1 cellular context compared by ENCODE assay signal in the genomic region with DNA sequence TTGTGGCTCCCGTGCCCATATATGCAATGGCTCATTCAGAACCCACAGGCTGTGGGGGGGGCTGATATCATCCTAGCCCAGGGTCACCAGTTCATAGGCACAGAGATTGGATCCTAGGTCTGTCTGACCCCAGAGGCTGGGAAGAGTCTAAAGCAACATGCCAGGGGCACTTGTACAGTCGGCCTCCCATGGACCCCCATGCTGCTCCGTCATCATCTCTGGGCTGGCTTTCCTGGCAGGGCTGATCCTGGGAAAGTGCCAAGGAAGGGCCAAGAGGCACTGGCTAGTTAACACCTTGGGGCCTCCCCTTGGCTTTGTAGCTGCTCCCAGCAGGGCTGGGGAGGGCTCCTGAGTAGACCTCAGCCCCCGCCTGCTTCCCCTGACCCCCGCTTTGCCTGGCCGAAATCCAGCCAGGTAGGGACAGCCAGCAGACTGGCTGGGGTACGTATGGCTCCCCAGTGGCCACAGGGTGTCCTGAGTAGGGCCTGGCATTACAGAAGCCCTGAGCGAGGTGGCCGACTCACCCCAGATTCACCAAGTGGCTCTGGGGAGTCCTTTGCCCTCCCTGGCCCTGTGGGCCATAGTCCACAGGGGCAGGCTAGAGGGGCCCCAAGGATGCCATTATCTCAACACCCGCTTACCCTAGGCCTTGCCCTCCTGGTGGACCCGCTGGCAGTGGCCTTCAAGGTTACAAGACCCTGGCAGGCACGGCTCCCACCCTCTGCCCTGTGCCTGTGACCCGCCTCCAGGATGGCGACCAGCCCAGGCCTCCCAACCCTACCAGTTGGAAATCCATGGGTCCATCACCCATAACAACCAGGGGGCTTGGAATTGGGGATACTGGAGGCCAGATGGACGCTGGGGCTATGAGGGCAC.
TF ChIP-seq lines count a peak whose summit lies in the region.

No MANE protein-coding gene starts in this region.

TF ChIP-seq in SK-N-SH treated with all-trans-retinoic acid at 6 μM for 48 hours, 23 proteins besides CTCF, POLR2A, EP300 and RAD21 (continued from another document):
- TF ChIP-seq, protein P1, sequence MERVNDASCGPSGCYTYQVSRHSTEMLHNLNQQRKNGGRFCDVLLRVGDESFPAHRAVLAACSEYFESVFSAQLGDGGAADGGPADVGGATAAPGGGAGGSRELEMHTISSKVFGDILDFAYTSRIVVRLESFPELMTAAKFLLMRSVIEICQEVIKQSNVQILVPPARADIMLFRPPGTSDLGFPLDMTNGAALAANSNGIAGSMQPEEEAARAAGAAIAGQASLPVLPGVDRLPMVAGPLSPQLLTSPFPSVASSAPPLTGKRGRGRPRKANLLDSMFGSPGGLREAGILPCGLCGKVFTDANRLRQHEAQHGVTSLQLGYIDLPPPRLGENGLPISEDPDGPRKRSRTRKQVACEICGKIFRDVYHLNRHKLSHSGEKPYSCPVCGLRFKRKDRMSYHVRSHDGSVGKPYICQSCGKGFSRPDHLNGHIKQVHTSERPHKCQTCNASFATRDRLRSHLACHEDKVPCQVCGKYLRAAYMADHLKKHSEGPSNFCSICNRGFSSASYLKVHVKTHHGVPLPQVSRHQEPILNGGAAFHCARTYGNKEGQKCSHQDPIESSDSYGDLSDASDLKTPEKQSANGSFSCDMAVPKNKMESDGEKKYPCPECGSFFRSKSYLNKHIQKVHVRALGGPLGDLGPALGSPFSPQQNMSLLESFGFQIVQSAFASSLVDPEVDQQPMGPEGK (CRISPR knock-in tag; IDR thresholded peaks at IDR 0.05; ENCODE audit: borderline replicate concordance) = no peak
- TF ChIP-seq OSR1 (CRISPR knock-in tag; IDR thresholded peaks at IDR 0.05) = no peak
